22 cellular contexts compared by ENCODE assay signal in the genomic region with DNA sequence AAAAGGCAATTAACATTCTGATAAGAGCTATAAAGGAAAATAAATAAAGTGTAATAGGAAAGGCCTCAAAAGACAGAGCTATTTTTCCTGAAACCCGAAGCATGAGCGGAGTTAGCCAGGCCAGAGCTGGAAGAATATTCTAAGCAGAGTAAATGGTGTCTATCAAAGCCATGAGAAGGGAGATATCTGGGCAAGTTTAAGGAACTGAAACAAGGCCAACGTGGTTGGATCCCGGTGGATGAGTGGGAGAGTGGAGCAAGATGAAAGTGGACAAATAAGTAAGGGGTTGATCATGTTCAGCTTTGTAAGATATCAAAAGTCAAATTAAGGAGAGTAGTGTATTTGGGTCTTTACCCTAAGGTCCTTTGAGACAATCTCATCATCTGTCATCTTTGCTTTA.
"Had no signal": no experiment of that assay in that cellular context is flagged by ENCODE, and none has a peak within 500 bp of the region (broad histone marks: within the 10 kb centered on the region; RNA-seq: fewer than 3 reads in every experiment).

No MANE protein-coding gene starts in this region.

- H3K27me3 ChIP-seq: body of pancreas, colonic mucosa, pancreas had no signal

- DNase-seq: activated CD4-positive, alpha-beta T cell treated with anti-CD3 and anti-CD28 coated beads for 48 hours; activated CD8-positive, alpha-beta memory T cell treated with anti-CD3 and anti-CD28 coated beads, Interleukin-2, amount 50 U/mL, for 48 hours; activated CD8-positive, alpha-beta T cell treated with anti-CD3 and anti-CD28 coated beads, Interleukin-2, amount 10 ng/mL, durations not matched to agents 7 days and 5 days; activated gamma-delta T cell treated with Interleukin-2 at 50 U/mL for 16 hours; activated T-cell treated with anti-CD3 and anti-CD28 coated beads, Interleukin-2, amount 50 U/mL, for 72 hours; amniotic stem cell; body of pancreas; central memory CD4-positive, alpha-beta T cell; colonic mucosa; glutamatergic neuron; immature natural killer cell; lower lobe of right lung; midbrain; naive B cell; pancreas; stimulated activated CD4-positive, alpha-beta T cell treated with anti-CD3 and anti-CD28 coated beads, Interleukin-15, amount 100 ng/mL, for 24 hours; stimulated activated CD4-positive, alpha-beta T cell treated with anti-CD3 and anti-CD28 coated beads, Interleukin-4, amount 100 ng/mL, for 1 hour; stimulated activated naive B cell treated with anti-CD40 and anti-IgM and Interleukin-4, amounts not matched to agents 10 μg/mL and 1 μg/mL and 100 μg/mL, for 72 hours; substantia nigra; T-helper 17 cell had no signal

- FAIRE-seq: endometrium had no signal

- H3K27ac Mint-ChIP-seq: activated CD8-positive, alpha-beta T cell treated with anti-CD3 and anti-CD28 coated beads, Interleukin-2, amount 10 ng/mL, durations not matched to agents 7 days and 5 days; activated naive CD8-positive, alpha-beta T cell; activated T-cell treated with anti-CD3 and anti-CD28 coated beads, Interleukin-2, amount 50 U/mL, for 72 hours; immature natural killer cell; naive B cell; stimulated activated naive B cell treated with anti-CD40 and anti-IgM and Interleukin-4, amounts not matched to agents 10 μg/mL and 1 μg/mL and 100 μg/mL, for 72 hours; T-helper 17 cell had no signal

- H3K9me3 Mint-ChIP-seq: activated T-cell treated with anti-CD3 and anti-CD28 coated beads, Interleukin-2, amount 50 U/mL, for 72 hours; immature natural killer cell; naive B cell had no signal

- H3K9me3 ChIP-seq: body of pancreas, colonic mucosa, lower lobe of right lung, pancreas had no signal

- H3K4me3 Mint-ChIP-seq: activated CD8-positive, alpha-beta T cell treated with anti-CD3 and anti-CD28 coated beads, Interleukin-2, amount 10 ng/mL, durations not matched to agents 7 days and 5 days; activated naive CD8-positive, alpha-beta T cell; activated T-cell treated with anti-CD3 and anti-CD28 coated beads, Interleukin-2, amount 50 U/mL, for 72 hours; immature natural killer cell; naive B cell; stimulated activated naive B cell treated with anti-CD40 and anti-IgM and Interleukin-4, amounts not matched to agents 10 μg/mL and 1 μg/mL and 100 μg/mL, for 72 hours; T-helper 17 cell had no signal

- H3K36me3 Mint-ChIP-seq: activated naive CD8-positive, alpha-beta T cell; immature natural killer cell; naive B cell; stimulated activated naive B cell treated with anti-CD40 and anti-IgM and Interleukin-4, amounts not matched to agents 10 μg/mL and 1 μg/mL and 100 μg/mL, for 72 hours had no signal

- H3K4me3 ChIP-seq: body of pancreas, colonic mucosa, lower lobe of right lung, pancreas had no signal

- ATAC-seq: activated CD8-positive, alpha-beta T cell treated with anti-CD3 and anti-CD28 coated beads, Interleukin-2, amount 10 ng/mL, durations not matched to agents 7 days and 5 days; activated T-cell treated with anti-CD3 and anti-CD28 coated beads, Interleukin-2, amount 50 U/mL, for 72 hours; stimulated activated naive B cell treated with anti-CD40 and anti-IgM and Interleukin-4, amounts not matched to agents 10 μg/mL and 1 μg/mL and 100 μg/mL, for 72 hours; T-helper 17 cell had no signal

- H3K4me1 Mint-ChIP-seq: immature natural killer cell; naive B cell; stimulated activated naive B cell treated with anti-CD40 and anti-IgM and Interleukin-4, amounts not matched to agents 10 μg/mL and 1 μg/mL and 100 μg/mL, for 72 hours had no signal

- H3K4me1 ChIP-seq: colonic mucosa, lower lobe of right lung, pancreas had no signal

- H3K27ac ChIP-seq: body of pancreas, colonic mucosa, lower lobe of right lung, pancreas had no signal

- H3K27me3 Mint-ChIP-seq: activated naive CD8-positive, alpha-beta T cell; naive B cell had no signal

- H3K36me3 ChIP-seq: colonic mucosa, lower lobe of right lung, pancreas had no signal
